In genomic region chr3:81395739-81396138, GRCh38 we compare ENCODE assay signal across 17 cellular contexts.
A peak's percentile ranks its signal among the peaks of the same experiment; 100 is the strongest.
DNase-seq lines count a peak whose midpoint lies in the region; ATAC-seq and TF ChIP-seq lines count a peak whose summit lies in the region.
"Had no signal": no experiment of that assay in that cellular context is flagged by ENCODE, and none has a peak within 500 bp of the region (broad histone marks: within the 10 kb centered on the region; RNA-seq: fewer than 3 reads in every experiment).

No MANE protein-coding gene starts in this region.

- TF ChIP-seq CTCF in NB4 (IDR thresholded peaks at IDR 0.05; ENCODE audit: low read depth, low read length) (no peak), WTC11 (IDR thresholded peaks at IDR 0.05) (peak; percentile 40)

- H3K27me3 Mint-ChIP-seq in WTC11 (ENCODE audit: low read depth): no peaks in the 10 kb centered on the region
- H3K27me3 Mint-ChIP-seq in effector memory CD8-positive, alpha-beta T cell: no peaks in the 10 kb centered on the region

- H3K4me1 Mint-ChIP-seq in WTC11: no peaks in the 10 kb centered on the region
- no peaks in the 10 kb centered on the region for H3K4me1 Mint-ChIP-seq in effector memory CD8-positive, alpha-beta T cell (ENCODE audit: low read depth in 2 of 2)
- H3K4me1 Mint-ChIP-seq: natural killer cell had no signal

- TF ChIP-seq POLR2A in NB4 (IDR thresholded peaks at IDR 0.05; ENCODE audit: extremely low read depth, insufficient read length): no peak

- CTCF ChIA-PET in WTC11 (lab: Charles Lee): interaction anchor here (0.6 to 1.8 kb wide), 6 partner anchors 12 to 1195 kb away, joined by 3 to 7 read pairs (median 4); no protein-coding TSS in a partner anchor

- ATAC-seq in WTC11 (peak; percentile 94), left lobe of liver (no peak), GM18858 (IDR thresholded peaks at IDR 0.05; ENCODE audit: unreplicated experiment) (no peak)
- ATAC-seq in effector memory CD8-positive, alpha-beta T cell (replicated peaks): no peak
- ATAC-seq: gastroesophageal sphincter, natural killer cell, sciatic nerve had no signal

- no peak overlapping the region for H3K4me3 ChIP-seq in NB4 (ENCODE audit: low read depth, low read length)
- H3K4me3 ChIP-seq: BLaER1, gastroesophageal sphincter, left ventricle myocardium inferior, MG63 had no signal

- H3K9me3 Mint-ChIP-seq in WTC11: peaks cover 6% of the 10 kb centered on the region; the same call in 1 of the 2 replicates
- peaks cover 0 to 5% of the 10 kb centered on the region in 2 donors for H3K9me3 Mint-ChIP-seq in effector memory CD8-positive, alpha-beta T cell

- no peaks in the 10 kb centered on the region for H3K36me3 Mint-ChIP-seq in WTC11
- no peaks in the 10 kb centered on the region for H3K36me3 Mint-ChIP-seq in effector memory CD8-positive, alpha-beta T cell (ENCODE audit: insufficient read depth)

- POLR2A ChIA-PET in WTC11 (lab: Charles Lee): no interaction called here

- no peak overlapping the region for H3K27ac Mint-ChIP-seq in WTC11
- no peak overlapping the region for H3K27ac Mint-ChIP-seq in effector memory CD8-positive, alpha-beta T cell
- H3K27ac Mint-ChIP-seq: natural killer cell had no signal

- DNase-seq in ELF-1 (ENCODE audit: low read depth, low spot score) (peak; percentile 8), NB4 (ENCODE audit: low read depth) (peak; percentile 0), WTC11 (ENCODE audit: low spot score) (peak; percentile 34), islet precursor cell (peak; percentile 51), left lobe of liver (ENCODE audit: low spot score) (no peak), COR-L47 (lab: John Stamatoyannopoulos, UW) (no peak)
- no peak for DNase-seq in effector memory CD8-positive, alpha-beta T cell
- DNase-seq: activated naive CD4-positive, alpha-beta T cell treated with Interleukin-2 at 50 U/mL for 16 hours; left ventricle myocardium inferior; MG63; natural killer cell; NCI-H226; stimulated activated naive CD4-positive, alpha-beta T cell treated with Interleukin-2 at 50 U/mL for 16 hours had no signal

- no peak overlapping the region for H3K4me3 Mint-ChIP-seq in WTC11
- H3K4me3 Mint-ChIP-seq in effector memory CD8-positive, alpha-beta T cell: no peak overlapping the region
- H3K4me3 Mint-ChIP-seq: natural killer cell had no signal

TF ChIP-seq in WTC11, 78 proteins besides CTCF, POLR2A, EP300 and RAD21 (continues in another document):
- TF ChIP-seq ZNF121 (CRISPR knock-in tag; IDR thresholded peaks at IDR 0.05): no peak
- TF ChIP-seq PRRX2 (CRISPR knock-in tag; IDR thresholded peaks at IDR 0.05): no peak
- no peak for TF ChIP-seq FOXJ3 (CRISPR knock-in tag; IDR thresholded peaks at IDR 0.05; ENCODE audit: borderline replicate concordance)
- TF ChIP-seq FOXP4 (CRISPR knock-in tag; IDR thresholded peaks at IDR 0.05): no peak
- no peak for TF ChIP-seq TP53 (CRISPR knock-in tag; IDR thresholded peaks at IDR 0.05)
- TF ChIP-seq HMGXB4 (CRISPR knock-in tag; IDR thresholded peaks at IDR 0.05): no peak
- no peak for TF ChIP-seq NFATC4 (CRISPR knock-in tag; IDR thresholded peaks at IDR 0.05)
- no peak for TF ChIP-seq JUN (CRISPR knock-in tag; IDR thresholded peaks at IDR 0.05)
- TF ChIP-seq CBFB (CRISPR knock-in tag; IDR thresholded peaks at IDR 0.05; ENCODE audit: low read depth): no peak
- TF ChIP-seq ZNF423 (CRISPR knock-in tag; IDR thresholded peaks at IDR 0.05): no peak
- no peak for TF ChIP-seq AFF4 (CRISPR knock-in tag; IDR thresholded peaks at IDR 0.05; ENCODE audit: borderline replicate concordance)
- TF ChIP-seq CDX4 (CRISPR knock-in tag; IDR thresholded peaks at IDR 0.05; ENCODE audit: borderline replicate concordance): no peak
- TF ChIP-seq ZNF232 (CRISPR knock-in tag; IDR thresholded peaks at IDR 0.05): no peak

Comparison
In these comparisons a context has a peak if more than half of its experiments do, and no peak if none do; other contexts are left out.
1. DNase-seq: peak in ELF-1 (single experiment), NB4 (single experiment), WTC11 (single experiment) and islet precursor cell (single experiment); none in left lobe of liver (single experiment), effector memory CD8-positive, alpha-beta T cell (0 of 3) and COR-L47 (single experiment).